21 cellular contexts compared by ENCODE assay signal in genomic region chr1:198291036-198291435, GRCh38.
DNase-seq lines count a peak whose midpoint lies in the region; FAIRE-seq and TF ChIP-seq lines count a peak whose summit lies in the region.
"Had no signal": no experiment of that assay in that cellular context is flagged by ENCODE, and none has a peak within 500 bp of the region (broad histone marks: within the 10 kb centered on the region; RNA-seq: fewer than 3 reads in every experiment).

No MANE protein-coding gene starts in this region.

- TF ChIP-seq CTCF in endodermal cell (conservative IDR thresholded peaks at IDR 0.05) (no peak), neural progenitor cell (IDR thresholded peaks at IDR 0.05) (no peak), GM10248 (IDR thresholded peaks at IDR 0.05; ENCODE audit: control extremely low read depth, extremely low read depth, low read depth, missing control alignments) (no peak)

- peaks cover 92% of the 10 kb centered on the region for H3K79me2 ChIP-seq in GM23248 (ENCODE audit: insufficient read depth)
- no peaks in the 10 kb centered on the region for H3K79me2 ChIP-seq in neural progenitor cell (ENCODE audit: low read depth)

- H3K9me3 ChIP-seq in GM23248 (ENCODE audit: low read depth) = no peaks in the 10 kb centered on the region
- H3K9me3 ChIP-seq in HUES48 (ENCODE audit: control insufficient read depth, insufficient read depth, low read length) = no peaks in the 10 kb centered on the region
- H3K9me3 ChIP-seq in endodermal cell (ENCODE audit: control insufficient read depth, low read length) = no peaks in the 10 kb centered on the region
- H3K9me3 ChIP-seq in neural progenitor cell (ENCODE audit: low read depth) = no peaks in the 10 kb centered on the region
- H3K9me3 ChIP-seq: pancreas, thyroid gland had no signal

- no peak overlapping the region for H2AFZ ChIP-seq in GM23248
- H2AFZ ChIP-seq in neural progenitor cell (replicated peaks) = no peak overlapping the region

- H3K4me1 ChIP-seq in GM23248 (ENCODE audit: insufficient read depth) (peaks cover 54% of the 10 kb centered on the region), HUES48 (ENCODE audit: control insufficient read depth, insufficient read depth, low read length) (peaks cover 22% of the 10 kb centered on the region), endodermal cell (ENCODE audit: control insufficient read depth, insufficient read depth, low read length) (no peaks in the 10 kb centered on the region), neural progenitor cell (peaks cover 19% of the 10 kb centered on the region)
- H3K4me1 ChIP-seq: thyroid gland had no signal

- peak overlapping the region; percentile 12 for H3K4me3 Mint-ChIP-seq in endodermal cell
- H3K4me3 Mint-ChIP-seq in neural progenitor cell = no peak overlapping the region
- H3K4me3 Mint-ChIP-seq: activated naive CD4-positive, alpha-beta T cell treated with anti-CD3 and anti-CD28 coated beads, Interleukin-2, amount 10 ng/mL, durations not matched to agents 7 days and 5 days; CD4-positive, CD25-positive, alpha-beta regulatory T cell; naive thymus-derived CD4-positive, alpha-beta T cell; stimulated activated naive CD8-positive, alpha-beta T cell treated with anti-CD3 and anti-CD28 coated beads, Interleukin-15, amount 100 ng/mL, for 72 hours; T-helper 17 cell had no signal

- H3K4me1 Mint-ChIP-seq in endodermal cell = peaks cover 29% of the 10 kb centered on the region
- peaks cover 55% of the 10 kb centered on the region for H3K4me1 Mint-ChIP-seq in neural progenitor cell
- H3K4me1 Mint-ChIP-seq: activated naive CD4-positive, alpha-beta T cell treated with anti-CD3 and anti-CD28 coated beads, Interleukin-2, amount 10 ng/mL, durations not matched to agents 7 days and 5 days had no signal

- H3K4me2 ChIP-seq in GM23248 (ENCODE audit: unreplicated experiment) = no peak overlapping the region
- peak overlapping the region; percentile 45 for H3K4me2 ChIP-seq in neural progenitor cell

- H3K27ac Mint-ChIP-seq in endodermal cell (peak overlapping the region; percentile 91), neural progenitor cell (peak overlapping the region; percentile 74)
- H3K27ac Mint-ChIP-seq: activated naive CD4-positive, alpha-beta T cell treated with anti-CD3 and anti-CD28 coated beads, Interleukin-2, amount 10 ng/mL, durations not matched to agents 7 days and 5 days; CD4-positive, CD25-positive, alpha-beta regulatory T cell; stimulated activated naive CD8-positive, alpha-beta T cell treated with anti-CD3 and anti-CD28 coated beads, Interleukin-15, amount 100 ng/mL, for 72 hours; T-helper 17 cell had no signal

- H3K36me3 ChIP-seq in GM23248 (ENCODE audit: low read depth) (peaks cover 85% of the 10 kb centered on the region), HUES48 (ENCODE audit: control insufficient read depth, insufficient read depth, low read length) (no peaks in the 10 kb centered on the region), endodermal cell (ENCODE audit: control insufficient read depth, insufficient read depth, low read length) (peaks cover 12% of the 10 kb centered on the region), neural progenitor cell (no peaks in the 10 kb centered on the region)
- H3K36me3 ChIP-seq: thyroid gland had no signal

- H3K4me3 ChIP-seq in GM23248 (no peak overlapping the region), HUES48 (ENCODE audit: low read depth, low read length) (no peak overlapping the region), endodermal cell (ENCODE audit: low read length) (no peak overlapping the region), neural progenitor cell (no peak overlapping the region)
- H3K4me3 ChIP-seq: pancreas, thyroid gland had no signal

- in situ Hi-C loops in GM23248 (cut with MboI) = loop anchor here (25.0 kb wide), 1 partner anchor 396 kb away; no protein-coding TSS in a partner anchor

- peak overlapping the region; percentile 8; the same call in 1 of the 2 replicates for H3K27ac ChIP-seq in GM23248
- H3K27ac ChIP-seq in HUES48 (ENCODE audit: low read depth, low read length) = peak overlapping the region; percentile 31
- peak overlapping the region; percentile 83 for H3K27ac ChIP-seq in endodermal cell (ENCODE audit: low read depth, low read length)
- H3K27ac ChIP-seq in neural progenitor cell = no peak overlapping the region
- H3K27ac ChIP-seq: thyroid gland had no signal

- H3K9me3 Mint-ChIP-seq in endodermal cell (peaks cover 2% of the 10 kb centered on the region), neural progenitor cell (no peaks in the 10 kb centered on the region)
- H3K9me3 Mint-ChIP-seq: activated naive CD4-positive, alpha-beta T cell treated with anti-CD3 and anti-CD28 coated beads, Interleukin-2, amount 10 ng/mL, durations not matched to agents 7 days and 5 days; CD4-positive, CD25-positive, alpha-beta regulatory T cell; naive thymus-derived CD4-positive, alpha-beta T cell; stimulated activated naive CD8-positive, alpha-beta T cell treated with anti-CD3 and anti-CD28 coated beads, Interleukin-15, amount 100 ng/mL, for 72 hours had no signal

- H3F3A ChIP-seq in GM23248 (ENCODE audit: insufficient read depth) (peaks cover 81% of the 10 kb centered on the region), neural progenitor cell (ENCODE audit: low read depth) (no peaks in the 10 kb centered on the region)

- H3K27me3 ChIP-seq in GM23248 (replicated peaks; ENCODE audit: insufficient read depth) (no peaks in the 10 kb centered on the region), HUES48 (ENCODE audit: control insufficient read depth, insufficient read depth, low read length) (no peaks in the 10 kb centered on the region), endodermal cell (ENCODE audit: control insufficient read depth, insufficient read depth, low read length, poor library complexity, severe bottlenecking) (no peaks in the 10 kb centered on the region), neural progenitor cell (no peaks in the 10 kb centered on the region)
- H3K27me3 ChIP-seq: pancreas, thyroid gland had no signal

- no peak for FAIRE-seq in RCC 7860 (lab: Jason Lieb, UNC)

- POLR2A ChIA-PET in GM10248 (lab: Yijun Ruan, JAX) = no interaction called here

- H3K36me3 Mint-ChIP-seq in endodermal cell (ENCODE audit: low read depth) (peaks cover 19% of the 10 kb centered on the region), neural progenitor cell (peaks cover 3% of the 10 kb centered on the region)

- H3K9me2 ChIP-seq in GM23248 (ENCODE audit: insufficient read depth) = no peaks in the 10 kb centered on the region

- no peak for DNase-seq in GM23248
- DNase-seq in endodermal cell = peak; percentile 78
- peak; percentile 79 for DNase-seq in neural progenitor cell (ENCODE audit: low spot score)
- no peak for DNase-seq in AG20443 (ENCODE audit: low spot score)
- DNase-seq in GM10248 (ENCODE audit: extremely low spot score) = no peak
- DNase-seq in RCC 7860 (ENCODE audit: low spot score) = no peak
- DNase-seq: activated CD4-positive, alpha-beta T cell treated with anti-CD3 and anti-CD28 coated beads for 4 hours; activated naive CD4-positive, alpha-beta T cell treated with anti-CD3 and anti-CD28 coated beads, Interleukin-2, amount 10 ng/mL, durations not matched to agents 7 days and 5 days; CD4-positive, CD25-positive, alpha-beta regulatory T cell; DMS 273 treated with DMSO at 0.1 percent for 48 hours; kidney glomerular epithelial cell; mammary epithelial cell; naive thymus-derived CD4-positive, alpha-beta T cell; NCI-H1436; NCI-H2107; NCI-H510A; pancreas; stimulated activated naive CD8-positive, alpha-beta T cell treated with anti-CD3 and anti-CD28 coated beads, Interleukin-15, amount 100 ng/mL, for 72 hours; T-helper 17 cell; thyroid gland had no signal

- H3K9ac ChIP-seq in GM23248 (no peak overlapping the region), HUES48 (ENCODE audit: low read depth, low read length) (no peak overlapping the region), endodermal cell (ENCODE audit: extremely low read depth, low read length, poor library complexity, severe bottlenecking) (no peak overlapping the region), neural progenitor cell (no peak overlapping the region)

- no peaks in the 10 kb centered on the region for H4K20me1 ChIP-seq in GM23248 (ENCODE audit: insufficient read depth)
- H4K20me1 ChIP-seq in neural progenitor cell (ENCODE audit: low read depth) = no peaks in the 10 kb centered on the region

- no peaks in the 10 kb centered on the region for H3K27me3 Mint-ChIP-seq in endodermal cell (ENCODE audit: insufficient read depth)
- no peaks in the 10 kb centered on the region for H3K27me3 Mint-ChIP-seq in neural progenitor cell (ENCODE audit: insufficient read depth, low read depth)
- H3K27me3 Mint-ChIP-seq: activated naive CD4-positive, alpha-beta T cell treated with anti-CD3 and anti-CD28 coated beads, Interleukin-2, amount 10 ng/mL, durations not matched to agents 7 days and 5 days; CD4-positive, CD25-positive, alpha-beta regulatory T cell; naive thymus-derived CD4-positive, alpha-beta T cell; stimulated activated naive CD8-positive, alpha-beta T cell treated with anti-CD3 and anti-CD28 coated beads, Interleukin-15, amount 100 ng/mL, for 72 hours; T-helper 17 cell had no signal

- CTCF ChIA-PET in GM10248 (lab: Yijun Ruan, JAX) = interaction anchor here (1.4 kb wide), 1 partner anchor 8 kb away, joined by 4 read pairs; no protein-coding TSS in a partner anchor

Comparison
In these comparisons a context has a peak if more than half of its experiments do, and no peak if none do; other contexts are left out.
1. DNase-seq: peak in endodermal cell (single experiment) and neural progenitor cell (single experiment); none in GM23248 (single experiment), AG20443 (single experiment), GM10248 (single experiment) and RCC 7860 (single experiment).